ENCODE assay signal across 1 cellular context in the genomic region with DNA sequence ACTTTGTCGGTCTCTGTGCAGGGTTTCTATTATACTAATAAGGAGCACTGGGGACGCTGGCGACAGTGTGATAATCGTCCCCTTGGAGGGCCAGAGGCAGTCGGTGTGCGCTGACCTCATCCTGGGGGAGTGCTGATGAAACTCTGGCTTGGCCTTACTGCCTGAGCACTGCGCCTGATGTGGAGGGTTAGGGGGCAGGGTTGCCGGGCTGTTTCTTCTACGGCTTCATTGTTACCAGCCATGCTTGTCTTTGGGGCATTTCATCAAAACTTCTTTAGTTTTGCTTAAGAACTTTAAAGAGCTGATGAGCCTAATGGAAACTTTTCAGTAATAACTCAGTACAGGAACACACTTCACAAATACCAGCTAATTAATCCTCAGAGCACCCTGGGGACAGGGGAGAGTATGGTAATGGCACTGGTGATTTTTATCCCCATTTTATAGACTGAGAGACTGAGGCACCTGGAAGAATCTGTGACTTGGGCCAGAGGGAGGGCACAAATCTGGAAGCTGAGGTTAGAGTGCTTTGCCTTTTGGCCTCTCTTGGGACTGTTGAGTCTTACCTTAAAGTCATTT.
TF ChIP-seq lines count a peak whose summit lies in the region.

No MANE protein-coding gene starts in this region.

TF ChIP-seq in K562, 482 proteins besides CTCF, POLR2A, EP300 and RAD21 (continued from another document and continues in another):
- TF ChIP-seq, protein P1, sequence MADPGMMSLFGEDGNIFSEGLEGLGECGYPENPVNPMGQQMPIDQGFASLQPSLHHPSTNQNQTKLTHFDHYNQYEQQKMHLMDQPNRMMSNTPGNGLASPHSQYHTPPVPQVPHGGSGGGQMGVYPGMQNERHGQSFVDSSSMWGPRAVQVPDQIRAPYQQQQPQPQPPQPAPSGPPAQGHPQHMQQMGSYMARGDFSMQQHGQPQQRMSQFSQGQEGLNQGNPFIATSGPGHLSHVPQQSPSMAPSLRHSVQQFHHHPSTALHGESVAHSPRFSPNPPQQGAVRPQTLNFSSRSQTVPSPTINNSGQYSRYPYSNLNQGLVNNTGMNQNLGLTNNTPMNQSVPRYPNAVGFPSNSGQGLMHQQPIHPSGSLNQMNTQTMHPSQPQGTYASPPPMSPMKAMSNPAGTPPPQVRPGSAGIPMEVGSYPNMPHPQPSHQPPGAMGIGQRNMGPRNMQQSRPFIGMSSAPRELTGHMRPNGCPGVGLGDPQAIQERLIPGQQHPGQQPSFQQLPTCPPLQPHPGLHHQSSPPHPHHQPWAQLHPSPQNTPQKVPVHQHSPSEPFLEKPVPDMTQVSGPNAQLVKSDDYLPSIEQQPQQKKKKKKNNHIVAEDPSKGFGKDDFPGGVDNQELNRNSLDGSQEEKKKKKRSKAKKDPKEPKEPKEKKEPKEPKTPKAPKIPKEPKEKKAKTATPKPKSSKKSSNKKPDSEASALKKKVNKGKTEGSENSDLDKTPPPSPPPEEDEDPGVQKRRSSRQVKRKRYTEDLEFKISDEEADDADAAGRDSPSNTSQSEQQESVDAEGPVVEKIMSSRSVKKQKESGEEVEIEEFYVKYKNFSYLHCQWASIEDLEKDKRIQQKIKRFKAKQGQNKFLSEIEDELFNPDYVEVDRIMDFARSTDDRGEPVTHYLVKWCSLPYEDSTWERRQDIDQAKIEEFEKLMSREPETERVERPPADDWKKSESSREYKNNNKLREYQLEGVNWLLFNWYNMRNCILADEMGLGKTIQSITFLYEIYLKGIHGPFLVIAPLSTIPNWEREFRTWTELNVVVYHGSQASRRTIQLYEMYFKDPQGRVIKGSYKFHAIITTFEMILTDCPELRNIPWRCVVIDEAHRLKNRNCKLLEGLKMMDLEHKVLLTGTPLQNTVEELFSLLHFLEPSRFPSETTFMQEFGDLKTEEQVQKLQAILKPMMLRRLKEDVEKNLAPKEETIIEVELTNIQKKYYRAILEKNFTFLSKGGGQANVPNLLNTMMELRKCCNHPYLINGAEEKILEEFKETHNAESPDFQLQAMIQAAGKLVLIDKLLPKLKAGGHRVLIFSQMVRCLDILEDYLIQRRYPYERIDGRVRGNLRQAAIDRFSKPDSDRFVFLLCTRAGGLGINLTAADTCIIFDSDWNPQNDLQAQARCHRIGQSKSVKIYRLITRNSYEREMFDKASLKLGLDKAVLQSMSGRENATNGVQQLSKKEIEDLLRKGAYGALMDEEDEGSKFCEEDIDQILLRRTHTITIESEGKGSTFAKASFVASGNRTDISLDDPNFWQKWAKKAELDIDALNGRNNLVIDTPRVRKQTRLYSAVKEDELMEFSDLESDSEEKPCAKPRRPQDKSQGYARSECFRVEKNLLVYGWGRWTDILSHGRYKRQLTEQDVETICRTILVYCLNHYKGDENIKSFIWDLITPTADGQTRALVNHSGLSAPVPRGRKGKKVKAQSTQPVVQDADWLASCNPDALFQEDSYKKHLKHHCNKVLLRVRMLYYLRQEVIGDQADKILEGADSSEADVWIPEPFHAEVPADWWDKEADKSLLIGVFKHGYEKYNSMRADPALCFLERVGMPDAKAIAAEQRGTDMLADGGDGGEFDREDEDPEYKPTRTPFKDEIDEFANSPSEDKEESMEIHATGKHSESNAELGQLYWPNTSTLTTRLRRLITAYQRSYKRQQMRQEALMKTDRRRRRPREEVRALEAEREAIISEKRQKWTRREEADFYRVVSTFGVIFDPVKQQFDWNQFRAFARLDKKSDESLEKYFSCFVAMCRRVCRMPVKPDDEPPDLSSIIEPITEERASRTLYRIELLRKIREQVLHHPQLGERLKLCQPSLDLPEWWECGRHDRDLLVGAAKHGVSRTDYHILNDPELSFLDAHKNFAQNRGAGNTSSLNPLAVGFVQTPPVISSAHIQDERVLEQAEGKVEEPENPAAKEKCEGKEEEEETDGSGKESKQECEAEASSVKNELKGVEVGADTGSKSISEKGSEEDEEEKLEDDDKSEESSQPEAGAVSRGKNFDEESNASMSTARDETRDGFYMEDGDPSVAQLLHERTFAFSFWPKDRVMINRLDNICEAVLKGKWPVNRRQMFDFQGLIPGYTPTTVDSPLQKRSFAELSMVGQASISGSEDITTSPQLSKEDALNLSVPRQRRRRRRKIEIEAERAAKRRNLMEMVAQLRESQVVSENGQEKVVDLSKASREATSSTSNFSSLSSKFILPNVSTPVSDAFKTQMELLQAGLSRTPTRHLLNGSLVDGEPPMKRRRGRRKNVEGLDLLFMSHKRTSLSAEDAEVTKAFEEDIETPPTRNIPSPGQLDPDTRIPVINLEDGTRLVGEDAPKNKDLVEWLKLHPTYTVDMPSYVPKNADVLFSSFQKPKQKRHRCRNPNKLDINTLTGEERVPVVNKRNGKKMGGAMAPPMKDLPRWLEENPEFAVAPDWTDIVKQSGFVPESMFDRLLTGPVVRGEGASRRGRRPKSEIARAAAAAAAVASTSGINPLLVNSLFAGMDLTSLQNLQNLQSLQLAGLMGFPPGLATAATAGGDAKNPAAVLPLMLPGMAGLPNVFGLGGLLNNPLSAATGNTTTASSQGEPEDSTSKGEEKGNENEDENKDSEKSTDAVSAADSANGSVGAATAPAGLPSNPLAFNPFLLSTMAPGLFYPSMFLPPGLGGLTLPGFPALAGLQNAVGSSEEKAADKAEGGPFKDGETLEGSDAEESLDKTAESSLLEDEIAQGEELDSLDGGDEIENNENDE (IDR thresholded peaks at IDR 0.05; ENCODE audit: low read depth, low read length), result no peak
- TF ChIP-seq ZFP1 (CRISPR knock-in tag; IDR thresholded peaks at IDR 0.05), result no peak
- peak; percentile 90 for TF ChIP-seq CHD4 (IDR thresholded peaks at IDR 0.05; ENCODE audit: insufficient read depth, insufficient replicate concordance, low read depth, low read length, poor library complexity, severe bottlenecking)
- no peak for TF ChIP-seq JUNB (CRISPR knock-in tag; conservative IDR thresholded peaks at IDR 0.05)
- TF ChIP-seq GABPB1 (CRISPR knock-in tag; IDR thresholded peaks at IDR 0.05), result 0 out of 2 replicates have a peak, but pooled peaks have one; percentile 0
- TF ChIP-seq RBM17 (IDR thresholded peaks at IDR 0.05; ENCODE audit: borderline replicate concordance, low read depth, low read length), result no peak
- TF ChIP-seq NFYB (IDR thresholded peaks at IDR 0.05; ENCODE audit: extremely low read depth, insufficient read length), result no peak
- TF ChIP-seq, protein P2, sequence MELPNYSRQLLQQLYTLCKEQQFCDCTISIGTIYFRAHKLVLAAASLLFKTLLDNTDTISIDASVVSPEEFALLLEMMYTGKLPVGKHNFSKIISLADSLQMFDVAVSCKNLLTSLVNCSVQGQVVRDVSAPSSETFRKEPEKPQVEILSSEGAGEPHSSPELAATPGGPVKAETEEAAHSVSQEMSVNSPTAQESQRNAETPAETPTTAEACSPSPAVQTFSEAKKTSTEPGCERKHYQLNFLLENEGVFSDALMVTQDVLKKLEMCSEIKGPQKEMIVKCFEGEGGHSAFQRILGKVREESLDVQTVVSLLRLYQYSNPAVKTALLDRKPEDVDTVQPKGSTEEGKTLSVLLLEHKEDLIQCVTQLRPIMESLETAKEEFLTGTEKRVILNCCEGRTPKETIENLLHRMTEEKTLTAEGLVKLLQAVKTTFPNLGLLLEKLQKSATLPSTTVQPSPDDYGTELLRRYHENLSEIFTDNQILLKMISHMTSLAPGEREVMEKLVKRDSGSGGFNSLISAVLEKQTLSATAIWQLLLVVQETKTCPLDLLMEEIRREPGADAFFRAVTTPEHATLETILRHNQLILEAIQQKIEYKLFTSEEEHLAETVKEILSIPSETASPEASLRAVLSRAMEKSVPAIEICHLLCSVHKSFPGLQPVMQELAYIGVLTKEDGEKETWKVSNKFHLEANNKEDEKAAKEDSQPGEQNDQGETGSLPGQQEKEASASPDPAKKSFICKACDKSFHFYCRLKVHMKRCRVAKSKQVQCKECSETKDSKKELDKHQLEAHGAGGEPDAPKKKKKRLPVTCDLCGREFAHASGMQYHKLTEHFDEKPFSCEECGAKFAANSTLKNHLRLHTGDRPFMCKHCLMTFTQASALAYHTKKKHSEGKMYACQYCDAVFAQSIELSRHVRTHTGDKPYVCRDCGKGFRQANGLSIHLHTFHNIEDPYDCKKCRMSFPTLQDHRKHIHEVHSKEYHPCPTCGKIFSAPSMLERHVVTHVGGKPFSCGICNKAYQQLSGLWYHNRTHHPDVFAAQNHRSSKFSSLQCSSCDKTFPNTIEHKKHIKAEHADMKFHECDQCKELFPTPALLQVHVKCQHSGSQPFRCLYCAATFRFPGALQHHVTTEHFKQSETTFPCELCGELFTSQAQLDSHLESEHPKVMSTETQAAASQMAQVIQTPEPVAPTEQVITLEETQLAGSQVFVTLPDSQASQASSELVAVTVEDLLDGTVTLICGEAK (IDR thresholded peaks at IDR 0.05), result no peak
- TF ChIP-seq, protein P2 (CRISPR knock-in tag; IDR thresholded peaks at IDR 0.05), result no peak
- no peak for TF ChIP-seq CREB1 (IDR thresholded peaks at IDR 0.05)
- TF ChIP-seq CREB1 (CRISPR knock-in tag; IDR thresholded peaks at IDR 0.05), result no peak
- TF ChIP-seq ELF2 (CRISPR knock-in tag; IDR thresholded peaks at IDR 0.05), result no peak
- TF ChIP-seq, protein P3, sequence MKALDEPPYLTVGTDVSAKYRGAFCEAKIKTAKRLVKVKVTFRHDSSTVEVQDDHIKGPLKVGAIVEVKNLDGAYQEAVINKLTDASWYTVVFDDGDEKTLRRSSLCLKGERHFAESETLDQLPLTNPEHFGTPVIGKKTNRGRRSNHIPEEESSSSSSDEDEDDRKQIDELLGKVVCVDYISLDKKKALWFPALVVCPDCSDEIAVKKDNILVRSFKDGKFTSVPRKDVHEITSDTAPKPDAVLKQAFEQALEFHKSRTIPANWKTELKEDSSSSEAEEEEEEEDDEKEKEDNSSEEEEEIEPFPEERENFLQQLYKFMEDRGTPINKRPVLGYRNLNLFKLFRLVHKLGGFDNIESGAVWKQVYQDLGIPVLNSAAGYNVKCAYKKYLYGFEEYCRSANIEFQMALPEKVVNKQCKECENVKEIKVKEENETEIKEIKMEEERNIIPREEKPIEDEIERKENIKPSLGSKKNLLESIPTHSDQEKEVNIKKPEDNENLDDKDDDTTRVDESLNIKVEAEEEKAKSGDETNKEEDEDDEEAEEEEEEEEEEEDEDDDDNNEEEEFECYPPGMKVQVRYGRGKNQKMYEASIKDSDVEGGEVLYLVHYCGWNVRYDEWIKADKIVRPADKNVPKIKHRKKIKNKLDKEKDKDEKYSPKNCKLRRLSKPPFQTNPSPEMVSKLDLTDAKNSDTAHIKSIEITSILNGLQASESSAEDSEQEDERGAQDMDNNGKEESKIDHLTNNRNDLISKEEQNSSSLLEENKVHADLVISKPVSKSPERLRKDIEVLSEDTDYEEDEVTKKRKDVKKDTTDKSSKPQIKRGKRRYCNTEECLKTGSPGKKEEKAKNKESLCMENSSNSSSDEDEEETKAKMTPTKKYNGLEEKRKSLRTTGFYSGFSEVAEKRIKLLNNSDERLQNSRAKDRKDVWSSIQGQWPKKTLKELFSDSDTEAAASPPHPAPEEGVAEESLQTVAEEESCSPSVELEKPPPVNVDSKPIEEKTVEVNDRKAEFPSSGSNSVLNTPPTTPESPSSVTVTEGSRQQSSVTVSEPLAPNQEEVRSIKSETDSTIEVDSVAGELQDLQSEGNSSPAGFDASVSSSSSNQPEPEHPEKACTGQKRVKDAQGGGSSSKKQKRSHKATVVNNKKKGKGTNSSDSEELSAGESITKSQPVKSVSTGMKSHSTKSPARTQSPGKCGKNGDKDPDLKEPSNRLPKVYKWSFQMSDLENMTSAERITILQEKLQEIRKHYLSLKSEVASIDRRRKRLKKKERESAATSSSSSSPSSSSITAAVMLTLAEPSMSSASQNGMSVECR (CRISPR knock-in tag; IDR thresholded peaks at IDR 0.05), result no peak
- no peak for TF ChIP-seq XRCC4 (IDR thresholded peaks at IDR 0.05; ENCODE audit: extremely low read depth, insufficient read depth, insufficient read length)
- TF ChIP-seq, protein P4, sequence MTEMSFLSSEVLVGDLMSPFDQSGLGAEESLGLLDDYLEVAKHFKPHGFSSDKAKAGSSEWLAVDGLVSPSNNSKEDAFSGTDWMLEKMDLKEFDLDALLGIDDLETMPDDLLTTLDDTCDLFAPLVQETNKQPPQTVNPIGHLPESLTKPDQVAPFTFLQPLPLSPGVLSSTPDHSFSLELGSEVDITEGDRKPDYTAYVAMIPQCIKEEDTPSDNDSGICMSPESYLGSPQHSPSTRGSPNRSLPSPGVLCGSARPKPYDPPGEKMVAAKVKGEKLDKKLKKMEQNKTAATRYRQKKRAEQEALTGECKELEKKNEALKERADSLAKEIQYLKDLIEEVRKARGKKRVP (CRISPR knock-in tag; IDR thresholded peaks at IDR 0.05), result peak; percentile 77
- TF ChIP-seq NR1H2 (CRISPR knock-in tag; IDR thresholded peaks at IDR 0.05), result no peak
- no peak for TF ChIP-seq GTF2A2 (tag; IDR thresholded peaks at IDR 0.05)
- TF ChIP-seq BRD9 (IDR thresholded peaks at IDR 0.05; ENCODE audit: low read depth, partially characterized antibody), result peak; percentile 71
- TF ChIP-seq YY1 (IDR thresholded peaks at IDR 0.05; ENCODE audit: borderline replicate concordance in 1 of 3, control insufficient read depth in 1 of 3, extremely low read depth in 1 of 3, insufficient read depth in 3 of 3, insufficient read length in 1 of 3, insufficient replicate concordance in 2 of 3, low read depth in 1 of 3, low read length in 2 of 3), result no peak
- TF ChIP-seq PTTG1 (tag; IDR thresholded peaks at IDR 0.05; ENCODE audit: low read depth), result no peak
